23 cellular contexts compared by ENCODE assay signal in genomic region chr17:73027130-73027741, GRCh38.
DNase-seq lines count a peak whose midpoint lies in the region; ATAC-seq and TF ChIP-seq lines count a peak whose summit lies in the region.
"Had no signal": no experiment of that assay in that cellular context is flagged by ENCODE, and none has a peak within 500 bp of the region (broad histone marks: within the 10 kb centered on the region; RNA-seq: fewer than 3 reads in every experiment).

No MANE protein-coding gene starts in this region.

- no peak for TF ChIP-seq RAD21 in SK-N-SH (IDR thresholded peaks at IDR 0.05; ENCODE audit: low read length)

- H3K27ac ChIP-seq in SK-N-SH (ENCODE audit: low read depth in 2 of 2, low read length in 1 of 2), result peak overlapping the region in 1 of 2 experiments; percentile 51; a peak in 2 of 4 replicates
- no peak overlapping the region for H3K27ac ChIP-seq in fibroblast of lung (ENCODE audit: insufficient read depth, low read length)
- H3K27ac ChIP-seq in osteoblast (ENCODE audit: low read depth, low read length), result peak overlapping the region; percentile 22
- H3K27ac ChIP-seq: hepatocyte, uterus had no signal

- peak overlapping the region; percentile 13 for H3K4me2 ChIP-seq in SK-N-SH
- H3K4me2 ChIP-seq in fibroblast of lung (ENCODE audit: extremely low read depth, insufficient read depth, low read length), result peak overlapping the region; percentile 5
- peak overlapping the region; percentile 65 for H3K4me2 ChIP-seq in osteoblast (ENCODE audit: insufficient read depth, low read length)

- in situ Hi-C loops in ACHN (cut with HindIII; ENCODE audit: low pct_ligation_motif_present, low pct_unique_long_range_greater_than_20kb, low sequenced_read_pairs), result no loop called here

- no peaks in the 10 kb centered on the region for H4K20me1 ChIP-seq in SK-N-SH (ENCODE audit: insufficient read depth)
- H4K20me1 ChIP-seq in fibroblast of lung (ENCODE audit: control insufficient read depth, extremely low read depth, insufficient read depth, low read length), result no peaks in the 10 kb centered on the region
- no peaks in the 10 kb centered on the region for H4K20me1 ChIP-seq in osteoblast (ENCODE audit: insufficient read depth, low read length)

- TF ChIP-seq CTCF in AG09309 (IDR thresholded peaks at IDR 0.05; ENCODE audit: control insufficient read depth, insufficient read depth, low read depth, low read length, missing control alignments), result no peak
- no peak for TF ChIP-seq CTCF in SK-N-SH (IDR thresholded peaks at IDR 0.05)
- TF ChIP-seq CTCF in fibroblast of lung (conservative IDR thresholded peaks at IDR 0.05 in 1 of 2, IDR thresholded peaks at IDR 0.05 in 1 of 2; ENCODE audit: low read depth in 1 of 2, low read length in 2 of 2), result no peak
- no peak for TF ChIP-seq CTCF in osteoblast (IDR thresholded peaks at IDR 0.05; ENCODE audit: extremely low read depth, low read depth, low read length)

- no peaks in the 10 kb centered on the region for H3K9me3 ChIP-seq in SK-N-SH
- no peaks in the 10 kb centered on the region for H3K9me3 ChIP-seq in fibroblast of lung (ENCODE audit: control insufficient read depth, insufficient read depth, low read depth, low read length)
- H3K9me3 ChIP-seq in osteoblast (ENCODE audit: low read depth, low read length), result no peaks in the 10 kb centered on the region
- H3K9me3 ChIP-seq: uterus had no signal

- H2AFZ ChIP-seq in SK-N-SH (ENCODE audit: low read depth) (no peak overlapping the region), fibroblast of lung (ENCODE audit: low read length) (no peak overlapping the region), osteoblast (ENCODE audit: low read length) (no peak overlapping the region)
- H2AFZ ChIP-seq: hepatocyte had no signal

- CTCF ChIA-PET in SK-N-SH (lab: Yijun Ruan, JAX), result interaction anchor here (1.2 kb wide), 1 partner anchor 9 kb away, joined by 3 read pairs; no protein-coding TSS in a partner anchor

- peak in 1 of 2 experiments; percentile 37; a peak in 1 of 4 replicates for TF ChIP-seq EP300 in SK-N-SH (IDR thresholded peaks at IDR 0.05; ENCODE audit: borderline replicate concordance in 1 of 2, low read depth in 1 of 2, low read length in 1 of 2)

- DNase-seq in AG09309 (ENCODE audit: low read depth) (peak; percentile 43), SK-N-SH (no peak), fibroblast of lung (ENCODE audit: low read depth in 2 of 2) (peak; percentile 45 to 79), osteoblast (ENCODE audit: insufficient read length, low spot score, missing footprints) (peak; percentile 88), ACHN (no peak), KG1 (lab: John Stamatoyannopoulos, UW) (no peak), hepatic stellate cell (ENCODE audit: low spot score) (no peak)
- DNase-seq: activated CD4-positive, alpha-beta T cell treated with anti-CD3 and anti-CD28 coated beads, Interleukin-2, amount 10 ng/mL, durations not matched to agents 24 days and 14 days; AML-193; effector CD4-positive, alpha-beta T cell; GOT3; islet precursor cell; Kasumi-1; NCI-H1092 treated with DMSO at 0.1 percent for 48 hours; NCI-H2081 treated with DMSO at 0.1 percent for 48 hours; NCI-H510A treated with DMSO at 0.1 percent for 48 hours; SW 1271; uterus had no signal

- WGBS in SK-N-SH (ENCODE audit: low lambda C conversion rate), result 79% methylated on average over 7 of the region's 7 CpGs

- peaks cover 5 to 18% of the 10 kb centered on the region in 2 experiments; a peak in 1 of 4 replicates for H3K4me1 ChIP-seq in SK-N-SH (ENCODE audit: control insufficient read depth in 1 of 2, insufficient read depth in 2 of 2, low read depth in 1 of 2, low read length in 1 of 2)
- H3K4me1 ChIP-seq in fibroblast of lung (ENCODE audit: control insufficient read depth, extremely low read depth, insufficient read depth, low read length), result peaks cover 8% of the 10 kb centered on the region
- peaks cover 15% of the 10 kb centered on the region for H3K4me1 ChIP-seq in osteoblast (ENCODE audit: insufficient read depth, low read length)
- H3K4me1 ChIP-seq: uterus had no signal

- H3K27me3 ChIP-seq in SK-N-SH (ENCODE audit: insufficient read depth) (no peaks in the 10 kb centered on the region), fibroblast of lung (ENCODE audit: control insufficient read depth, insufficient read depth, low read length) (no peaks in the 10 kb centered on the region), osteoblast (ENCODE audit: insufficient read depth, low read length) (no peaks in the 10 kb centered on the region)
- H3K27me3 ChIP-seq: hepatocyte, uterus had no signal

- H3K9ac ChIP-seq in SK-N-SH (no peak overlapping the region), fibroblast of lung (ENCODE audit: insufficient read depth, low read length) (no peak overlapping the region)

- peaks cover 7% of the 10 kb centered on the region for H3F3A ChIP-seq in SK-N-SH (replicated peaks; ENCODE audit: insufficient read depth)

- POLR2A ChIA-PET in SK-N-SH (lab: Yijun Ruan, JAX), result no interaction called here

- H3K36me3 ChIP-seq in SK-N-SH (replicated peaks in 1 of 2; ENCODE audit: control insufficient read depth in 1 of 2, insufficient read depth in 2 of 2, low read length in 1 of 2) (no peaks in the 10 kb centered on the region), fibroblast of lung (ENCODE audit: control insufficient read depth, insufficient read depth, low read length) (no peaks in the 10 kb centered on the region), osteoblast (ENCODE audit: insufficient read depth, low read length) (no peaks in the 10 kb centered on the region)
- H3K36me3 ChIP-seq: uterus had no signal

- ATAC-seq in GM21786 (IDR thresholded peaks at IDR 0.05; ENCODE audit: unreplicated experiment), result no peak
- ATAC-seq: esophagus mucosa had no signal

- H3K9me2 ChIP-seq in SK-N-SH, result no peaks in the 10 kb centered on the region

- H3K79me2 ChIP-seq in SK-N-SH (ENCODE audit: insufficient read depth), result no peaks in the 10 kb centered on the region
- no peaks in the 10 kb centered on the region for H3K79me2 ChIP-seq in fibroblast of lung (ENCODE audit: control insufficient read depth, insufficient read depth, low read length)
- H3K79me2 ChIP-seq in osteoblast (ENCODE audit: insufficient read depth, low read length), result no peaks in the 10 kb centered on the region
- H3K79me2 ChIP-seq: hepatocyte had no signal

- H3K4me3 ChIP-seq in AG09309 (ENCODE audit: control insufficient read depth, low read depth, low read length) (peak overlapping the region; percentile 7; the same call in 1 of the 2 replicates), SK-N-SH (ENCODE audit: low read depth in 2 of 2, low read length in 1 of 2) (no peak overlapping the region), fibroblast of lung (replicated peaks in 1 of 4; ENCODE audit: control extremely low read depth in 1 of 4, insufficient read depth in 1 of 4, low read depth in 3 of 4, low read length in 4 of 4) (no peak overlapping the region), osteoblast (ENCODE audit: insufficient read depth, low read length) (no peak overlapping the region)
- H3K4me3 ChIP-seq: hepatocyte, lung, skin epidermis, uterus had no signal

TF ChIP-seq in SK-N-SH, 30 proteins besides CTCF, POLR2A, EP300 and RAD21 (continues in another document):
- TF ChIP-seq FOXM1 (IDR thresholded peaks at IDR 0.05; ENCODE audit: low read depth) (0 out of 2 replicates have a peak, but pooled peaks have one; percentile 52), POLR2AphosphoS5 (IDR thresholded peaks at IDR 0.05; ENCODE audit: low read depth, low read length) (no peak), EZH2phosphoT487 (IDR thresholded peaks at IDR 0.05; ENCODE audit: borderline replicate concordance, low read depth) (no peak), JUND (IDR thresholded peaks at IDR 0.05) (peak; percentile 59), TCF12 (IDR thresholded peaks at IDR 0.05) (peak; percentile 83), RXRA (IDR thresholded peaks at IDR 0.05; ENCODE audit: borderline replicate concordance, low read depth) (no peak), PBX3 (IDR thresholded peaks at IDR 0.05) (peak; percentile 83), REST (IDR thresholded peaks at IDR 0.05; ENCODE audit: low read depth, low read length) (no peak; the same call in 1 of the 2 replicates), SIN3A (IDR thresholded peaks at IDR 0.05; ENCODE audit: borderline replicate concordance, low read depth, low read length) (no peak), TEAD4 (IDR thresholded peaks at IDR 0.05; ENCODE audit: borderline replicate concordance, insufficient read depth) (peak; percentile 45; the same call in 1 of the 2 replicates), FOSL2 (IDR thresholded peaks at IDR 0.05; ENCODE audit: borderline replicate concordance, low read depth) (peak; percentile 30; the same call in 1 of the 2 replicates)

Comparison
In these comparisons a context has a peak if more than half of its experiments do, and no peak if none do; other contexts are left out.
1. DNase-seq: peak in AG09309 (single experiment), fibroblast of lung (2 of 2) and osteoblast (single experiment); none in SK-N-SH (single experiment), ACHN (single experiment), KG1 (single experiment) and hepatic stellate cell (single experiment).
2. H3K4me2 ChIP-seq: peak in every context shown above with its lines; median percentile 65 in osteoblast; 13 in SK-N-SH; 5 in fibroblast of lung.